ENCODE assay signal across 1 cellular context in genomic region chr6:157550114-157550989, GRCh38.
TF ChIP-seq lines count a peak whose summit lies in the region.

No MANE protein-coding gene starts in this region.

TF ChIP-seq in H1, 55 proteins besides CTCF, POLR2A, EP300 and RAD21 (continued from another document):
- TF ChIP-seq CHD7 (IDR thresholded peaks at IDR 0.05; ENCODE audit: insufficient replicate concordance, low read length), result no peak
- TF ChIP-seq HDAC6 (IDR thresholded peaks at IDR 0.05; ENCODE audit: low read depth, low read length), result no peak
- TF ChIP-seq ASH2L (IDR thresholded peaks at IDR 0.05; ENCODE audit: low read length), result no peak
- no peak for TF ChIP-seq RNF2 (IDR thresholded peaks at IDR 0.05; ENCODE audit: borderline replicate concordance, low read depth, low read length, missing control alignments, poor library complexity, severe bottlenecking)
- no peak for TF ChIP-seq TCF12 (IDR thresholded peaks at IDR 0.05; ENCODE audit: low read depth, low read length)
- no peak for TF ChIP-seq SIN3A (conservative IDR thresholded peaks at IDR 0.05 in 1 of 2, IDR thresholded peaks at IDR 0.05 in 1 of 2; ENCODE audit: low read depth in 1 of 2, low read length in 2 of 2)
- no peak for TF ChIP-seq JUND (IDR thresholded peaks at IDR 0.05; ENCODE audit: low read length)
- TF ChIP-seq CEBPB (IDR thresholded peaks at IDR 0.05; ENCODE audit: low read depth, low read length), result no peak
- TF ChIP-seq SP2 (IDR thresholded peaks at IDR 0.05; ENCODE audit: low read length), result no peak
- TF ChIP-seq MAX (IDR thresholded peaks at IDR 0.05), result no peak
- no peak for TF ChIP-seq KDM5A (IDR thresholded peaks at IDR 0.05; ENCODE audit: low read length)
- TF ChIP-seq CREB1 (IDR thresholded peaks at IDR 0.05), result no peak
- no peak for TF ChIP-seq TBP (IDR thresholded peaks at IDR 0.05; ENCODE audit: low read depth, low read length)
- TF ChIP-seq SP1 (IDR thresholded peaks at IDR 0.05; ENCODE audit: low read depth, low read length), result no peak
